Comparison of ENCODE assay signal across 9 cellular contexts in genomic region chr2:168030862-168031624, GRCh38.
DNase-seq lines count a peak whose midpoint lies in the region; ATAC-seq and TF ChIP-seq lines count a peak whose summit lies in the region.
"Had no signal": no experiment of that assay in that cellular context is flagged by ENCODE, and none has a peak within 500 bp of the region (broad histone marks: within the 10 kb centered on the region; RNA-seq: fewer than 3 reads in every experiment).

No MANE protein-coding gene starts in this region.

- DNase-seq in EH (ENCODE audit: low read depth) (peak; percentile 93), fibroblast of mammary gland (ENCODE audit: low read depth) (peak; percentile 49), DMS79 treated with DMSO at 0.1 percent for 48 hours (lab: John Stamatoyannopoulos, UW) (no peak), Ammon's horn (ENCODE audit: low spot score) (no peak), globus pallidus (ENCODE audit: low spot score) (no peak), heart right ventricle (no peak)
- DNase-seq: retina had no signal

- ATAC-seq in GM19468 (IDR thresholded peaks at IDR 0.05; ENCODE audit: extremely low read depth, unreplicated experiment) (peak; percentile 77), HG03378 (IDR thresholded peaks at IDR 0.05; ENCODE audit: unreplicated experiment) (peak; percentile 91), heart right ventricle (no peak)

- intact Hi-C loops in heart right ventricle (cut with DNase I), result no loop called here

- no peaks in the 10 kb centered on the region for H3K9me3 ChIP-seq in heart right ventricle

- TF ChIP-seq CTCF in fibroblast of mammary gland (conservative IDR thresholded peaks at IDR 0.05; ENCODE audit: control insufficient read depth, insufficient read depth, low read depth, low read length) (no peak), heart right ventricle (IDR thresholded peaks at IDR 0.05) (no peak)

- no peak overlapping the region for H3K4me3 ChIP-seq in fibroblast of mammary gland (ENCODE audit: control insufficient read depth, low read depth, low read length)
- H3K4me3 ChIP-seq in heart right ventricle, result no peak overlapping the region

- H3K36me3 ChIP-seq in heart right ventricle, result peaks cover 0 to 16% (median 0%) of the 10 kb centered on the region in 9 donors

- H3K27ac ChIP-seq in heart right ventricle, result no peak overlapping the region

- WGBS in heart right ventricle, 2 donors, result 95 to 96% methylated on average over 5 of the region's 5 CpGs

- no peaks in the 10 kb centered on the region for H3K27me3 ChIP-seq in heart right ventricle

- H3K4me1 ChIP-seq in heart right ventricle, result peaks cover 0 to 3% (median 0%) of the 10 kb centered on the region in 9 donors

Comparison
In these comparisons a context has a peak if more than half of its experiments do, and no peak if none do; other contexts are left out.
1. DNase-seq: peak in EH (single experiment) and fibroblast of mammary gland (single experiment); none in DMS79 treated with DMSO at 0.1 percent for 48 hours (single experiment), Ammon's horn (single experiment), globus pallidus (single experiment) and heart right ventricle (0 of 2).
2. ATAC-seq: peak in GM19468 (single experiment) and HG03378 (single experiment); none in heart right ventricle (0 of 8).